In genomic region chr4:101833455-101833854, GRCh38 we compare ENCODE assay signal across 11 cellular contexts. TPM values are rescaled to one million over a fixed set of nuclear protein-coding genes. Genes with fewer than 3 reads are reported as not detected.
DNase-seq lines count a peak whose midpoint lies in the region; ATAC-seq, FAIRE-seq and TF ChIP-seq lines count a peak whose summit lies in the region.
"Had no signal": no experiment of that assay in that cellular context is flagged by ENCODE, and none has a peak within 500 bp of the region (broad histone marks: within the 10 kb centered on the region; RNA-seq: fewer than 3 reads in every experiment).

No MANE protein-coding gene starts in this region.

- peaks cover 6% of the 10 kb centered on the region for H3K4me1 Mint-ChIP-seq in activated naive CD8-positive, alpha-beta T cell treated with anti-CD3 and anti-CD28 coated beads, Interleukin-2, amount 50 U/mL, for 24 hours
- no peaks in the 10 kb centered on the region for H3K4me1 Mint-ChIP-seq in activated naive CD8-positive, alpha-beta T cell treated with anti-CD3 and anti-CD28 coated beads for 36 hours

- no peak for DNase-seq in activated naive CD8-positive, alpha-beta T cell treated with anti-CD3 and anti-CD28 coated beads, Interleukin-2, amount 50 U/mL, for 24 hours
- DNase-seq in activated naive CD8-positive, alpha-beta T cell treated with anti-CD3 and anti-CD28 coated beads for 36 hours, result no peak
- DNase-seq in GF-D8 (lab: John Stamatoyannopoulos, UW) (peak; percentile 71), small intestine (no peak), lower leg skin (ENCODE audit: low spot score in 2 of 2) (no peak), 8988T (no peak), dedifferentiated amniotic fluid mesenchymal stem cell (ENCODE audit: extremely low spot score) (no peak)
- DNase-seq: NCI-H1694 treated with DMSO at 0.1 percent for 48 hours, NCI-H345 had no signal

- no peak overlapping the region for H3K4me3 ChIP-seq in small intestine (ENCODE audit: low read depth in 1 of 2, low read length in 2 of 2)
- no peak overlapping the region for H3K4me3 ChIP-seq in lower leg skin (ENCODE audit: low read depth, poor library complexity, severe bottlenecking)
- H3K4me3 ChIP-seq: HAP-1 had no signal

- H3K27ac ChIP-seq in VCaP (peak overlapping the region; percentile 76; the same call in 1 of the 2 replicates), small intestine (ENCODE audit: low read depth in 1 of 2, low read length in 1 of 2) (no peak overlapping the region)

- no peaks in the 10 kb centered on the region for H3K36me3 Mint-ChIP-seq in activated naive CD8-positive, alpha-beta T cell treated with anti-CD3 and anti-CD28 coated beads, Interleukin-2, amount 50 U/mL, for 24 hours (ENCODE audit: low read depth)
- no peaks in the 10 kb centered on the region for H3K36me3 Mint-ChIP-seq in activated naive CD8-positive, alpha-beta T cell treated with anti-CD3 and anti-CD28 coated beads for 36 hours

- FAIRE-seq in small intestine (lab: Jason Lieb, UNC), result peak; percentile 61

- H3K9me3 ChIP-seq in small intestine (ENCODE audit: control insufficient read depth, low read depth), result no peaks in the 10 kb centered on the region
- H3K9me3 ChIP-seq: HAP-1 had no signal

- H3K27ac Mint-ChIP-seq in activated naive CD8-positive, alpha-beta T cell treated with anti-CD3 and anti-CD28 coated beads, Interleukin-2, amount 50 U/mL, for 24 hours, result peak overlapping the region; percentile 41
- H3K27ac Mint-ChIP-seq in activated naive CD8-positive, alpha-beta T cell treated with anti-CD3 and anti-CD28 coated beads for 36 hours, result no peak overlapping the region

- no peak for TF ChIP-seq CTCF in VCaP (conservative IDR thresholded peaks at IDR 0.05)
- no peak for TF ChIP-seq CTCF in lower leg skin (IDR thresholded peaks at IDR 0.05)

- no peak for ATAC-seq in activated naive CD8-positive, alpha-beta T cell treated with anti-CD3 and anti-CD28 coated beads, Interleukin-2, amount 50 U/mL, for 24 hours

- H3K27me3 ChIP-seq in small intestine (ENCODE audit: control insufficient read depth in 2 of 2, insufficient read depth in 2 of 2, low read length in 2 of 2), result no peaks in the 10 kb centered on the region

- TF ChIP-seq POLR2A in lower leg skin (IDR thresholded peaks at IDR 0.05), result no peak

- WGBS in small intestine, 3 donors, result 67 to 93% (median 83%) methylated on average over 1 of the region's 1 CpG
- 87 to 91% methylated on average over 1 of the region's 1 CpG for WGBS in lower leg skin, 2 donors

- H3K27me3 Mint-ChIP-seq in activated naive CD8-positive, alpha-beta T cell treated with anti-CD3 and anti-CD28 coated beads, Interleukin-2, amount 50 U/mL, for 24 hours, result peaks cover 3% of the 10 kb centered on the region
- H3K27me3 Mint-ChIP-seq in activated naive CD8-positive, alpha-beta T cell treated with anti-CD3 and anti-CD28 coated beads for 36 hours, result peaks cover 15% of the 10 kb centered on the region

- no peaks in the 10 kb centered on the region for H3K36me3 ChIP-seq in small intestine (ENCODE audit: control insufficient read depth in 2 of 2, insufficient read depth in 2 of 2, low read length in 2 of 2)
- H3K36me3 ChIP-seq: HAP-1 had no signal

- intact Hi-C loops in lower leg skin (cut with DNase I; ENCODE audit: low total_unique reads), result no loop called here

- H3K9me3 Mint-ChIP-seq in activated naive CD8-positive, alpha-beta T cell treated with anti-CD3 and anti-CD28 coated beads, Interleukin-2, amount 50 U/mL, for 24 hours, result peaks cover 4% of the 10 kb centered on the region
- H3K9me3 Mint-ChIP-seq in activated naive CD8-positive, alpha-beta T cell treated with anti-CD3 and anti-CD28 coated beads for 36 hours, result no peaks in the 10 kb centered on the region

- no peak overlapping the region for H3K4me3 Mint-ChIP-seq in activated naive CD8-positive, alpha-beta T cell treated with anti-CD3 and anti-CD28 coated beads, Interleukin-2, amount 50 U/mL, for 24 hours
- H3K4me3 Mint-ChIP-seq in activated naive CD8-positive, alpha-beta T cell treated with anti-CD3 and anti-CD28 coated beads for 36 hours, result no peak overlapping the region

- no peaks in the 10 kb centered on the region for H3K4me1 ChIP-seq in small intestine (ENCODE audit: control insufficient read depth in 2 of 2, insufficient read depth in 1 of 2, low read depth in 1 of 2, low read length in 1 of 2)

RNA-seq across cellular contexts. Expression of gene BANK1, which starts 42.9 kb away (rescaled TPM):
- total RNA-seq in activated naive CD8-positive, alpha-beta T cell treated with anti-CD3 and anti-CD28 coated beads for 36 hours, result 1 to 10 TPM; 1.3 to 1.6 TPM
- 1 to 10 TPM in 2 of 3 donors, under 1 TPM in 1; 0.89 to 3.0 (median 1.4) TPM for polyA plus RNA-seq in small intestine
- total RNA-seq in lower leg skin, result 1 to 10 TPM in 2 of 4 donors, under 1 TPM in 2; 0.22 to 1.4 (median 0.96) TPM
